8 cellular contexts compared by ENCODE assay signal in genomic region chr17:7561028-7561575, GRCh38. TPM values are rescaled to one million over a fixed set of nuclear protein-coding genes. Genes with fewer than 3 reads are reported as not detected.
DNase-seq lines count a peak whose midpoint lies in the region; ATAC-seq and TF ChIP-seq lines count a peak whose summit lies in the region.

No MANE protein-coding gene starts in this region.

- H3K27ac ChIP-seq in ACC112 (ENCODE audit: low read depth, low read length) (peak overlapping the region; percentile 78), left lung (peak overlapping the region; percentile 93 to 97)

- peaks cover 16% of the 10 kb centered on the region; the same call in 1 of the 2 replicates for H3K36me3 ChIP-seq in ACC112 (ENCODE audit: insufficient read depth, low read length)
- peaks cover 0 to 39% of the 10 kb centered on the region in 2 donors for H3K36me3 ChIP-seq in left lung

- H3K79me2 ChIP-seq in ACC112 (ENCODE audit: control insufficient read depth, insufficient read depth, low read length, unreplicated experiment) = peaks cover 49% of the 10 kb centered on the region

- ATAC-seq in GM18867 (IDR thresholded peaks at IDR 0.05; ENCODE audit: unreplicated experiment) = peak; percentile 54
- peak; percentile 44 for ATAC-seq in HG03342 (IDR thresholded peaks at IDR 0.05; ENCODE audit: unreplicated experiment)
- ATAC-seq in left lung = peak; percentile 78

- H3K4me1 ChIP-seq in ACC112 (ENCODE audit: control insufficient read depth, insufficient read depth, low read length, unreplicated experiment) = peaks cover 45% of the 10 kb centered on the region
- H3K4me1 ChIP-seq in left lung = peaks cover 44 to 75% of the 10 kb centered on the region in 2 donors

- H3K9me3 ChIP-seq in left lung = no peaks in the 10 kb centered on the region

- H2AFZ ChIP-seq in ACC112 (ENCODE audit: low read length, unreplicated experiment) = peak overlapping the region; percentile 90

- H3K4me3 ChIP-seq in ACC112 (ENCODE audit: low read depth, low read length) (peak overlapping the region; percentile 96), left lung (peak overlapping the region; percentile 82 to 83)

- peak; percentile 79 to 86 for TF ChIP-seq CTCF in left lung (IDR thresholded peaks at IDR 0.05)

- intact Hi-C loops in left lung (cut with DNase I) = loop anchor here in 1 of 2 donors (5.0 kb wide), 2 partner anchors 49 to 204 kb away; partner anchors contain the start of gene TMEM95

- DNase-seq in NCI-H510A treated with DMSO at 0.1 percent for 48 hours (lab: John Stamatoyannopoulos, UW) (peak; percentile 85), dedifferentiated amniotic fluid mesenchymal stem cell (ENCODE audit: extremely low spot score) (peak; percentile 83), left lung (peak; percentile 92 to 97)
- peak; percentile 82 for DNase-seq in activated CD4-positive, alpha-beta T cell treated with anti-CD3 and anti-CD28 coated beads, Interleukin-2, amount 50 U/mL, for 1 hour
- peak; percentile 80 to 86 for DNase-seq in stimulated activated CD4-positive, alpha-beta T cell treated with anti-CD3 and anti-CD28 coated beads, Interleukin-2, amount 100 ng/mL, for 48 hours

- H3K27me3 ChIP-seq in ACC112 (ENCODE audit: insufficient read depth, low read length) = no peaks in the 10 kb centered on the region
- no peaks in the 10 kb centered on the region for H3K27me3 ChIP-seq in left lung

RNA-seq across cellular contexts. Expression of gene SENP3, which starts 0.6 kb away (rescaled TPM):
- total RNA-seq in left lung = 10 to 100 TPM; 43.5 to 48.6 TPM

RNA-seq across cellular contexts. Expression of gene TNFSF13, which starts 2.6 kb away (rescaled TPM):
- total RNA-seq in left lung = 10 to 100 TPM; 79.2 to 87.4 TPM

RNA-seq across cellular contexts. Expression of gene TNFSF12, which starts 12.2 kb away (rescaled TPM):
- total RNA-seq in left lung = 10 to 100 TPM; 48.5 to 50.5 TPM

RNA-seq across cellular contexts. Expression of gene CD68, which starts 18.3 kb away (rescaled TPM):
- 100 to 1,000 TPM; 305 to 427 TPM for total RNA-seq in left lung

RNA-seq across cellular contexts. Expression of gene MPDU1, which starts 22.6 kb away (rescaled TPM):
- 10 to 100 TPM; 81.4 to 87.5 TPM for total RNA-seq in left lung

Comparison
In these comparisons a context has a peak if more than half of its experiments do, and no peak if none do; other contexts are left out.
1. Peak in every context shown above with its lines: DNase-seq, ATAC-seq, H3K4me3 ChIP-seq and H3K27ac ChIP-seq.